Comparison of ENCODE assay signal across 9 cellular contexts in genomic region chr15:92881838-92882696, GRCh38. TPM values are rescaled to one million over a fixed set of nuclear protein-coding genes. Genes with fewer than 3 reads are reported as not detected.
DNase-seq lines count a peak whose midpoint lies in the region; ATAC-seq, FAIRE-seq and TF ChIP-seq lines count a peak whose summit lies in the region.
"Had no signal": no experiment of that assay in that cellular context is flagged by ENCODE, and none has a peak within 500 bp of the region (broad histone marks: within the 10 kb centered on the region; RNA-seq: fewer than 3 reads in every experiment).

No MANE protein-coding gene starts in this region.

- H3K27me3 Mint-ChIP-seq in activated CD4-positive, alpha-beta T cell treated with anti-CD3 and anti-CD28 coated beads for 36 hours, result no peaks in the 10 kb centered on the region

- H3K9me3 ChIP-seq in BE2C, result no peaks in the 10 kb centered on the region

- no peaks in the 10 kb centered on the region for H3K27me3 ChIP-seq in BE2C

- H3K4me1 Mint-ChIP-seq in activated CD4-positive, alpha-beta T cell treated with anti-CD3 and anti-CD28 coated beads for 36 hours, result peaks cover 48% of the 10 kb centered on the region

- no peaks in the 10 kb centered on the region for H3K9me3 Mint-ChIP-seq in activated CD4-positive, alpha-beta T cell treated with anti-CD3 and anti-CD28 coated beads for 36 hours (ENCODE audit: low read depth)

- peak; percentile 98 for FAIRE-seq in GM19239 (lab: Jason Lieb, UNC)
- FAIRE-seq: islet of Langerhans had no signal

- peaks cover 11% of the 10 kb centered on the region for H3K4me1 ChIP-seq in BE2C

- peaks cover 39% of the 10 kb centered on the region for H3K36me3 Mint-ChIP-seq in activated CD4-positive, alpha-beta T cell treated with anti-CD3 and anti-CD28 coated beads for 36 hours (ENCODE audit: low read depth)

- TF ChIP-seq CTCF in BE2C (IDR thresholded peaks at IDR 0.05; ENCODE audit: low read depth, low read length), result no peak
- TF ChIP-seq CTCF in choroid plexus epithelial cell (conservative IDR thresholded peaks at IDR 0.05; ENCODE audit: low read depth, low read length), result no peak

- intact Hi-C loops in activated CD4-positive, alpha-beta T cell treated with anti-CD3 and anti-CD28 coated beads for 36 hours (cut with DNase I, micrococcal nuclease), result loop anchor here (1.0 to 5.0 kb wide), 8 partner anchors 22 to 73 kb away; no protein-coding TSS in a partner anchor

- POLR2A ChIA-PET in activated CD4-positive, alpha-beta T cell treated with anti-CD3 and anti-CD28 coated beads for 36 hours (lab: Charles Lee), result interaction anchor here (0.5 to 6.3 kb wide), 25 partner anchors 13 to 99 kb away, joined by 3 to 111 read pairs (median 7); partner anchors contain the start of gene CHD2

- H3K36me3 ChIP-seq in BE2C, result peaks cover 39% of the 10 kb centered on the region

- H3K27ac Mint-ChIP-seq in activated CD4-positive, alpha-beta T cell treated with anti-CD3 and anti-CD28 coated beads for 36 hours, result peak overlapping the region; percentile 96

- DNase-seq in BE2C (peak; percentile 99), GM19239 (ENCODE audit: insufficient read length, low spot score) (peak; percentile 94), NCI-H510A treated with DMSO at 0.1 percent for 48 hours (lab: John Stamatoyannopoulos, UW) (peak; percentile 99), choroid plexus epithelial cell (ENCODE audit: low read depth) (peak; percentile 100), kidney glomerular epithelial cell (lab: John Stamatoyannopoulos, UW) (peak; percentile 100)
- DNase-seq in activated CD4-positive, alpha-beta T cell treated with anti-CD3 and anti-CD28 coated beads for 36 hours, result peak; percentile 98
- peak; percentile 97 for DNase-seq in stimulated activated CD4-positive, alpha-beta T cell treated with anti-CD3 and anti-CD28 coated beads, Interleukin-15, amount 100 ng/mL, for 48 hours (ENCODE audit: low read depth in 2 of 2)

- H3K4me3 Mint-ChIP-seq in activated CD4-positive, alpha-beta T cell treated with anti-CD3 and anti-CD28 coated beads for 36 hours, result peak overlapping the region; percentile 84

- peak; percentile 93 for ATAC-seq in HG03442 (IDR thresholded peaks at IDR 0.05; ENCODE audit: unreplicated experiment)
- ATAC-seq in activated CD4-positive, alpha-beta T cell treated with anti-CD3 and anti-CD28 coated beads for 36 hours, result peak; percentile 93

- H3K4me3 ChIP-seq in BE2C (ENCODE audit: low read depth, low read length) (peak overlapping the region; percentile 45), choroid plexus epithelial cell (ENCODE audit: low read depth, low read length) (peak overlapping the region; percentile 46)

- CTCF ChIA-PET in activated CD4-positive, alpha-beta T cell treated with anti-CD3 and anti-CD28 coated beads for 36 hours (lab: Charles Lee), result interaction anchor here (0.6 to 6.0 kb wide), 20 partner anchors 10 to 85 kb away, joined by 3 to 61 read pairs (median 4); partner anchors contain the start of gene CHD2

RNA-seq across cellular contexts. Expression of gene CHD2, which starts 18.1 kb away (rescaled TPM):
- polyA plus RNA-seq in BE2C (2012; ENCODE audit: insufficient read depth, insufficient read length, low read depth), result 77.7 TPM
- 100 to 1,000 TPM; 118 to 149 TPM for total RNA-seq in activated CD4-positive, alpha-beta T cell treated with anti-CD3 and anti-CD28 coated beads for 36 hours

Comparison
In these comparisons a context has a peak if more than half of its experiments do, and no peak if none do; other contexts are left out.
1. Peak in every context shown above with its lines: DNase-seq, ATAC-seq and H3K4me3 ChIP-seq.